Comparison of ENCODE assay signal across 19 cellular contexts in the genomic region with DNA sequence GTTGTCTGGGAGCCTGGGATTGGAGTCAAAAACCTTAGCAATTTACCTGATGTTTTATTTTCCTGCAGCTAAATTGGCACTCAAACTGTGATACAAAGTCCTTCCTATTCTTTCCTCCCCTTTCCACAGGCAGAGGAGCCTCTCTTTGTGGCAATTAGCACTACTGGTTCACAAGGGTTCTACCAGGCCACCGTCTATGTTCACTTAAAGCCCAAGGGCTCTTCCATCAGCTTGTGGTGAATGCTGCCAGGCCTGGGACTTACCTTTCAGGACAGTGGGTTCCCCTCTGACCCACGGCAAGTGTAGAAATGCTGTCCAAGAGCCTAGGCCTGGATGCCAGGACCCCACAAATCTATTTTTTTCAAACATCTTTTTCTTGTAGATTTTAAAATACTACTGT.
DNase-seq lines count a peak whose midpoint lies in the region; ATAC-seq and TF ChIP-seq lines count a peak whose summit lies in the region.
"Had no signal": no experiment of that assay in that cellular context is flagged by ENCODE, and none has a peak within 500 bp of the region (broad histone marks: within the 10 kb centered on the region; RNA-seq: fewer than 3 reads in every experiment).

No MANE protein-coding gene starts in this region.

- H3K9me3 ChIP-seq in gastrocnemius medialis, result no peaks in the 10 kb centered on the region

- no peaks in the 10 kb centered on the region for H3K4me1 ChIP-seq in gastrocnemius medialis

- in situ Hi-C loops in gastrocnemius medialis (cut with MboI; ENCODE audit: low sequenced_read_pairs in 4 of 4), result no loop called here
- in situ Hi-C loops in ACHN (cut with HindIII; ENCODE audit: low pct_ligation_motif_present, low pct_unique_long_range_greater_than_20kb, low sequenced_read_pairs), result no loop called here

- no peaks in the 10 kb centered on the region for H3K27me3 ChIP-seq in gastrocnemius medialis

- no peaks in the 10 kb centered on the region for H3K36me3 ChIP-seq in gastrocnemius medialis

- intact Hi-C loops in natural killer cell (cut with micrococcal nuclease) (loop anchor here (5.0 kb wide), 1 partner anchor 34 kb away; no protein-coding TSS in a partner anchor), gastrocnemius medialis (cut with DNase I; ENCODE audit: low total_unique reads) (no loop called here)

- H3K36me3 Mint-ChIP-seq in activated T-cell treated with anti-CD3 and anti-CD28 coated beads, Interleukin-2, amount 50 U/mL, for 72 hours (ENCODE audit: insufficient read depth in 2 of 2), result peaks cover 7 to 21% of the 10 kb centered on the region in 2 donors
- H3K36me3 Mint-ChIP-seq in natural killer cell, result peaks cover 7% of the 10 kb centered on the region

- DNase-seq in activated T-cell treated with anti-CD3 and anti-CD28 coated beads, Interleukin-2, amount 50 U/mL, for 72 hours, result no peak
- no peak for DNase-seq in activated T-cell treated with anti-CD3 and anti-CD28 coated beads, Interleukin-2, amount 50 U/mL, for 1 hour
- DNase-seq in natural killer cell (no peak), gastrocnemius medialis (no peak), ACHN (no peak)
- DNase-seq: caudate nucleus; DMS53; kidney; mucosa of descending colon; NCI-H1105 treated with DMSO at 0.1 percent for 48 hours; NCI-H510A; stimulated activated CD4-positive, alpha-beta T cell treated with anti-CD3 and anti-CD28 coated beads, Interleukin-2, amount 100 ng/mL, for 24 hours had no signal

- H3K4me3 ChIP-seq in gastrocnemius medialis, result no peak overlapping the region
- H3K4me3 ChIP-seq: mucosa of descending colon had no signal

- H3K27ac ChIP-seq in gastrocnemius medialis, result no peak overlapping the region

- no peak for TF ChIP-seq POLR2A in gastrocnemius medialis (IDR thresholded peaks at IDR 0.05)

- H3K9me3 Mint-ChIP-seq in activated T-cell treated with anti-CD3 and anti-CD28 coated beads, Interleukin-2, amount 50 U/mL, for 72 hours, result peaks cover 15 to 18% of the 10 kb centered on the region in 2 donors
- peaks cover 5 to 6% of the 10 kb centered on the region in 2 donors for H3K9me3 Mint-ChIP-seq in natural killer cell

- H3K27ac Mint-ChIP-seq in activated T-cell treated with anti-CD3 and anti-CD28 coated beads, Interleukin-2, amount 50 U/mL, for 72 hours, result peak overlapping the region; percentile 42
- peak overlapping the region; percentile 47 to 84 for H3K27ac Mint-ChIP-seq in natural killer cell
- H3K27ac Mint-ChIP-seq: activated naive CD8-positive, alpha-beta T cell; IgD-negative memory B cell; progenitor cell of endocrine pancreas had no signal

- H3K4me3 Mint-ChIP-seq in activated T-cell treated with anti-CD3 and anti-CD28 coated beads, Interleukin-2, amount 50 U/mL, for 72 hours, result peak overlapping the region in 1 of 2 donors; percentile 56
- no peak overlapping the region for H3K4me3 Mint-ChIP-seq in natural killer cell
- H3K4me3 Mint-ChIP-seq: activated naive CD8-positive, alpha-beta T cell; IgD-negative memory B cell had no signal

- H3K4me1 Mint-ChIP-seq in activated T-cell treated with anti-CD3 and anti-CD28 coated beads, Interleukin-2, amount 50 U/mL, for 72 hours (ENCODE audit: low read depth), result peaks cover 25% of the 10 kb centered on the region
- peaks cover 40% of the 10 kb centered on the region in 2 donors for H3K4me1 Mint-ChIP-seq in natural killer cell

- no peak for TF ChIP-seq CTCF in natural killer cell (IDR thresholded peaks at IDR 0.05)
- TF ChIP-seq CTCF in gastrocnemius medialis (IDR thresholded peaks at IDR 0.05 in 4 of 5, conservative IDR thresholded peaks at IDR 0.05 in 1 of 5), result no peak

- ATAC-seq in activated T-cell treated with anti-CD3 and anti-CD28 coated beads, Interleukin-2, amount 50 U/mL, for 72 hours (replicated peaks in 1 of 2), result no peak
- peak; percentile 14 for ATAC-seq in GM21529 (IDR thresholded peaks at IDR 0.05; ENCODE audit: unreplicated experiment)
- peak; percentile 21 for ATAC-seq in HG03280 (IDR thresholded peaks at IDR 0.05; ENCODE audit: unreplicated experiment)
- no peak for ATAC-seq in natural killer cell
- no peak for ATAC-seq in gastrocnemius medialis
- no peak for ATAC-seq in HG03196 (IDR thresholded peaks at IDR 0.05; ENCODE audit: unreplicated experiment)
- ATAC-seq: mucosa of descending colon, Panc1 had no signal

- H3K27me3 Mint-ChIP-seq in activated T-cell treated with anti-CD3 and anti-CD28 coated beads, Interleukin-2, amount 50 U/mL, for 72 hours (ENCODE audit: low read depth), result no peaks in the 10 kb centered on the region
- H3K27me3 Mint-ChIP-seq in natural killer cell (ENCODE audit: low read depth in 2 of 2), result no peaks in the 10 kb centered on the region
- H3K27me3 Mint-ChIP-seq: activated naive CD8-positive, alpha-beta T cell; IgD-negative memory B cell; progenitor cell of endocrine pancreas had no signal

Comparison
In these comparisons a context has a peak if more than half of its experiments do, and no peak if none do; other contexts are left out.
1. ATAC-seq: peak in GM21529 (single experiment) and HG03280 (single experiment); none in activated T-cell treated with anti-CD3 and anti-CD28 coated beads, Interleukin-2, amount 50 U/mL, for 72 hours (0 of 2), natural killer cell (0 of 3), gastrocnemius medialis (0 of 2) and HG03196 (single experiment).